36 cellular contexts compared by ENCODE assay signal in the genomic region with DNA sequence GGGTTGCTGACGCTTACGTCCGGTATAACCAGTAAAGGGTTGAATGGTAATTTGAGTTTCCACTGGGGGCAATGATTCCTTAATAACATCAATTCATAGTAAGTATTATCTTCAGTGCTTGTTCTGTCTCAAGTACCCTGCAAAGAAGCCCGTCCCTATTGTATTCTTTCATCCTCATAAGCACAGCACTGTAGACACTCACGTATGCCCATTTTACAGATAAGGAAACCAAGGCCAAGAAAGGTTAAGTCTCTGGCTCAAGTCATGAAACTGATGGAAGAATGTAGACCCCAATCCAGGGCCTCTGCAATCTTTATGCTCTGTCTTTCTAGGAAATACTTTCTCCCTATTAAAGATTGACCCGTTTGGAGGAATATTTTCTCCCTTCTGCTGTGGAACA.
"Had no signal": no experiment of that assay in that cellular context is flagged by ENCODE, and none has a peak within 500 bp of the region (broad histone marks: within the 10 kb centered on the region; RNA-seq: fewer than 3 reads in every experiment).

No MANE protein-coding gene starts in this region.

- H3K9me3 ChIP-seq: MG63 had no signal

- DNase-seq: Karpas-422, Kasumi-1, MG63, MM.1S, MV-4-11, NCI-H1048, NCI-H1092, NCI-H1092 treated with DMSO at 0.1 percent for 48 hours, NCI-H1105, NCI-H1105 treated with DMSO at 0.1 percent for 48 hours, NCI-H1417, NCI-H1417 treated with DMSO at 0.1 percent for 48 hours, NCI-H1436, NCI-H1436 treated with DMSO at 0.1 percent for 48 hours, NCI-H146, NCI-H1694, NCI-H1694 treated with DMSO at 0.1 percent for 48 hours, NCI-H187, NCI-H187 treated with DMSO at 0.1 percent for 48 hours, NCI-H1930, NCI-H2029, NCI-H2029 treated with DMSO at 0.1 percent for 48 hours, NCI-H2081, NCI-H2081 treated with DMSO at 0.1 percent for 48 hours, NCI-H2107, NCI-H2171, NCI-H2171 treated with DMSO at 0.1 percent for 48 hours, NCI-H2227 treated with DMSO at 0.1 percent for 48 hours, NCI-H226, NCI-H345, NCI-H446, NCI-H446 treated with DMSO at 0.1 percent for 48 hours, NCI-H510A, NCI-H510A treated with DMSO at 0.1 percent for 48 hours, NCI-H524, NCI-H524 treated with DMSO at 0.1 percent for 48 hours had no signal

- H3K36me3 ChIP-seq: MG63 had no signal

- H3K4me3 ChIP-seq: MG63 had no signal
